1 cellular context compared by ENCODE assay signal in the genomic region with DNA sequence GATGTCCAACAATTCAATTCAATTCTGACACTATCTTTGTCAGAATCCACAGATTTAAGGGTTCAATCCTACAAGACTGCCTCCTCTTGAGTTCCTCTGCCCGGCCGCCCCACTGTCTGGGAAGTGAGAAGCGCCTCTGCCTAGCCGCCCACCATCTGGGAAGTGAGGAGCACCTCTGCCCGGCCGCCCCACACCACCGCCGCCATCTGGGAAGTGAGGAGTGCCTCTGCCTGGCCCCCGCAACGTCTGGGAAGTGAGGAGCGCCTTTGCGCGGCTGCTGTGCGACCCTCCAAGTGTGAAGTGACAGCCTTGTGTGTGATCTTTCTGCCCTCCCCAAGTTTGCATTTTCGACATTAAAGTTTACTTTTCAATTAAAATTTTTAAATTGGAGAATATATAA.
A peak's percentile ranks its signal among the peaks of the same experiment; 100 is the strongest.
TF ChIP-seq lines count a peak whose summit lies in the region.

No MANE protein-coding gene starts in this region.

TF ChIP-seq in K562, 482 proteins besides CTCF, POLR2A, EP300 and RAD21:
- no peak for TF ChIP-seq SMAD4 (CRISPR knock-in tag; conservative IDR thresholded peaks at IDR 0.05)
- no peak for TF ChIP-seq TCF7 (IDR thresholded peaks at IDR 0.05; ENCODE audit: borderline replicate concordance)
- peak; percentile 41; the same call in 1 of the 2 replicates for TF ChIP-seq RBFOX2 (IDR thresholded peaks at IDR 0.05; ENCODE audit: low read depth, low read length)
- TF ChIP-seq, protein P1, sequence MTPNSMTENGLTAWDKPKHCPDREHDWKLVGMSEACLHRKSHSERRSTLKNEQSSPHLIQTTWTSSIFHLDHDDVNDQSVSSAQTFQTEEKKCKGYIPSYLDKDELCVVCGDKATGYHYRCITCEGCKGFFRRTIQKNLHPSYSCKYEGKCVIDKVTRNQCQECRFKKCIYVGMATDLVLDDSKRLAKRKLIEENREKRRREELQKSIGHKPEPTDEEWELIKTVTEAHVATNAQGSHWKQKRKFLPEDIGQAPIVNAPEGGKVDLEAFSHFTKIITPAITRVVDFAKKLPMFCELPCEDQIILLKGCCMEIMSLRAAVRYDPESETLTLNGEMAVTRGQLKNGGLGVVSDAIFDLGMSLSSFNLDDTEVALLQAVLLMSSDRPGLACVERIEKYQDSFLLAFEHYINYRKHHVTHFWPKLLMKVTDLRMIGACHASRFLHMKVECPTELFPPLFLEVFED (CRISPR knock-in tag; conservative IDR thresholded peaks at IDR 0.05), result no peak
- TF ChIP-seq ZNF57 (CRISPR knock-in tag; IDR thresholded peaks at IDR 0.05), result no peak
- TF ChIP-seq ARID2 (IDR thresholded peaks at IDR 0.05), result no peak
- TF ChIP-seq POLR2G (IDR thresholded peaks at IDR 0.05; ENCODE audit: low read depth, low read length), result 0 out of 2 replicates have a peak, but pooled peaks have one; percentile 17
